Comparison of ENCODE assay signal across 17 cellular contexts in genomic region chr14:61229475-61229888, GRCh38. TPM values are rescaled to one million over a fixed set of nuclear protein-coding genes. Genes with fewer than 3 reads are reported as not detected.
DNase-seq lines count a peak whose midpoint lies in the region; ATAC-seq and TF ChIP-seq lines count a peak whose summit lies in the region.
"Had no signal": no experiment of that assay in that cellular context is flagged by ENCODE, and none has a peak within 500 bp of the region (broad histone marks: within the 10 kb centered on the region; RNA-seq: fewer than 3 reads in every experiment).

No MANE protein-coding gene starts in this region.

- in situ Hi-C loops in gastrocnemius medialis (cut with MboI; ENCODE audit: low sequenced_read_pairs in 4 of 4) = no loop called here

- peak overlapping the region in 3 of 4 donors; percentile 60 to 73 (median 73) for H3K27ac ChIP-seq in gastrocnemius medialis
- H3K27ac ChIP-seq in suprapubic skin = no peak overlapping the region
- H3K27ac ChIP-seq: BLaER1, uterus had no signal

- intact Hi-C loops in gastrocnemius medialis (cut with DNase I; ENCODE audit: low total_unique reads) = no loop called here
- intact Hi-C loops in Right ventricle myocardium superior (cut with DNase I) = no loop called here

- peak in 1 of 2 donors; percentile 2 for ATAC-seq in gastrocnemius medialis
- no peak for ATAC-seq in Right ventricle myocardium superior (ENCODE audit: poor library complexity)
- ATAC-seq: activated T-helper 17 cell treated with anti-CD3 and anti-CD28 coated beads, Interleukin-2, amount 50 U/mL, for 72 hours had no signal

- H3K27ac Mint-ChIP-seq in brain = peak overlapping the region in 3 of 5 experiments; percentile 71 to 82 (median 73)
- no peak overlapping the region for H3K27ac Mint-ChIP-seq in immature natural killer cell
- H3K27ac Mint-ChIP-seq: activated CD4-positive, alpha-beta memory T cell treated with anti-CD3 and anti-CD28 coated beads, Interleukin-2, amount 10 ng/mL, durations not matched to agents 7 days and 5 days; activated T-helper 17 cell treated with anti-CD3 and anti-CD28 coated beads, Interleukin-2, amount 50 U/mL, for 72 hours; progenitor cell of endocrine pancreas had no signal

- no peak for TF ChIP-seq CTCF in LNCaP clone FGC (IDR thresholded peaks at IDR 0.05; ENCODE audit: control insufficient read depth, extremely low read depth, insufficient read depth)
- no peak for TF ChIP-seq CTCF in brain (conservative IDR thresholded peaks at IDR 0.05)
- TF ChIP-seq CTCF in gastrocnemius medialis (IDR thresholded peaks at IDR 0.05 in 4 of 5, conservative IDR thresholded peaks at IDR 0.05 in 1 of 5) = no peak
- TF ChIP-seq CTCF in suprapubic skin (IDR thresholded peaks at IDR 0.05) = no peak

- TF ChIP-seq POLR2A in gastrocnemius medialis (IDR thresholded peaks at IDR 0.05) (no peak), suprapubic skin (IDR thresholded peaks at IDR 0.05) (no peak)

- H3K4me3 ChIP-seq in LNCaP clone FGC (ENCODE audit: low read depth, low read length) = no peak overlapping the region
- H3K4me3 ChIP-seq in gastrocnemius medialis = peak overlapping the region in 1 of 4 donors; percentile 15
- no peak overlapping the region for H3K4me3 ChIP-seq in suprapubic skin
- H3K4me3 ChIP-seq: BLaER1, uterus had no signal

- H3K9me3 ChIP-seq in gastrocnemius medialis (no peaks in the 10 kb centered on the region), suprapubic skin (no peaks in the 10 kb centered on the region)
- H3K9me3 ChIP-seq: BLaER1, uterus had no signal

- H3K27me3 Mint-ChIP-seq in brain (peaks cover 10% of the 10 kb centered on the region), immature natural killer cell (ENCODE audit: low read depth in 3 of 3) (peaks cover 3 to 24% (median 3%) of the 10 kb centered on the region in 3 donors)

- H3K36me3 ChIP-seq in gastrocnemius medialis = no peaks in the 10 kb centered on the region
- H3K36me3 ChIP-seq in suprapubic skin = no peaks in the 10 kb centered on the region
- H3K36me3 ChIP-seq: BLaER1, uterus had no signal

- no peaks in the 10 kb centered on the region for H3K36me3 Mint-ChIP-seq in brain
- H3K36me3 Mint-ChIP-seq in immature natural killer cell = no peaks in the 10 kb centered on the region

- H3K27me3 ChIP-seq in gastrocnemius medialis = no peaks in the 10 kb centered on the region
- H3K27me3 ChIP-seq in suprapubic skin = no peaks in the 10 kb centered on the region
- H3K27me3 ChIP-seq: BLaER1, uterus had no signal

- 72% methylated on average over 6 of the region's 6 CpGs for WGBS in suprapubic skin

- no peak for TF ChIP-seq EP300 in suprapubic skin (IDR thresholded peaks at IDR 0.05)

- H3K4me3 Mint-ChIP-seq in brain (peak overlapping the region in 1 of 5 experiments; percentile 9), immature natural killer cell (no peak overlapping the region)
- H3K4me3 Mint-ChIP-seq: activated CD4-positive, alpha-beta memory T cell treated with anti-CD3 and anti-CD28 coated beads, Interleukin-2, amount 10 ng/mL, durations not matched to agents 7 days and 5 days; activated T-helper 17 cell treated with anti-CD3 and anti-CD28 coated beads, Interleukin-2, amount 50 U/mL, for 72 hours had no signal

- H3K9me3 Mint-ChIP-seq in brain (no peaks in the 10 kb centered on the region), immature natural killer cell (no peaks in the 10 kb centered on the region)
- H3K9me3 Mint-ChIP-seq: activated CD4-positive, alpha-beta memory T cell treated with anti-CD3 and anti-CD28 coated beads, Interleukin-2, amount 10 ng/mL, durations not matched to agents 7 days and 5 days; activated T-helper 17 cell treated with anti-CD3 and anti-CD28 coated beads, Interleukin-2, amount 50 U/mL, for 72 hours had no signal

- H3K4me1 ChIP-seq in gastrocnemius medialis (peaks cover 23 to 56% of the 10 kb centered on the region in 2 donors), suprapubic skin (no peaks in the 10 kb centered on the region)
- H3K4me1 ChIP-seq: BLaER1, uterus had no signal

- peaks cover 21% of the 10 kb centered on the region for H3K4me1 Mint-ChIP-seq in brain
- H3K4me1 Mint-ChIP-seq in immature natural killer cell = no peaks in the 10 kb centered on the region
- H3K4me1 Mint-ChIP-seq: activated T-helper 17 cell treated with anti-CD3 and anti-CD28 coated beads, Interleukin-2, amount 50 U/mL, for 72 hours had no signal

- DNase-seq in LNCaP clone FGC (ENCODE audit: low read depth) (peak; percentile 19), NCI-H2171 (lab: John Stamatoyannopoulos, UW) (peak; percentile 94), gastrocnemius medialis (no peak), KG1 (lab: John Stamatoyannopoulos, UW) (no peak), immature natural killer cell (no peak), suprapubic skin (ENCODE audit: low spot score in 2 of 2) (no peak), Right ventricle myocardium superior (no peak)
- DNase-seq: activated CD4-positive, alpha-beta memory T cell treated with anti-CD3 and anti-CD28 coated beads, Interleukin-2, amount 10 ng/mL, durations not matched to agents 7 days and 5 days; effector CD8-positive, alpha-beta T cell; NK-92 treated with Interleukin-12 subunit alpha and Interleukin-12 subunit beta, amount 100 ng/mL, for 24 hours; stimulated activated CD4-positive, alpha-beta T cell treated with anti-CD3 and anti-CD28 coated beads, Interleukin-2, amount 100 ng/mL, for 24 hours; uterus had no signal

RNA-seq across cellular contexts. Expression of gene TMEM30B, which starts 51.7 kb away (rescaled TPM):
- polyA plus RNA-seq in brain (ENCODE audit: insufficient read depth, low read depth, low replicate concordance) (7.1 TPM), immature natural killer cell (1 to 10 TPM in 2 of 3 donors, under 1 TPM in 1; 0.91 to 2.9 (median 1.2) TPM)
- total RNA-seq in gastrocnemius medialis (1 to 10 TPM in 1 of 4 donors, under 1 TPM in 2, not detected in 1; 0.39 to 1.7 (median 1.00) TPM), suprapubic skin (10 to 100 TPM; 32.7 to 42.0 (median 36.8) TPM), Right ventricle myocardium superior (0.27 TPM)
- total RNA-seq: fibroblast of villous mesenchyme had no signal

Comparison
In these comparisons a context has a peak if more than half of its experiments do, and no peak if none do; other contexts are left out.
1. DNase-seq: peak in LNCaP clone FGC (single experiment) and NCI-H2171 (single experiment); none in gastrocnemius medialis (0 of 2), KG1 (single experiment), immature natural killer cell (0 of 3), suprapubic skin (0 of 2) and Right ventricle myocardium superior (single experiment).
2. H3K27ac Mint-ChIP-seq: peak in brain (3 of 5); none in immature natural killer cell (0 of 6).
3. RNA of gene TMEM30B, which starts 51.7 kb away (total RNA-seq): 32.7 to 42.0 TPM in suprapubic skin; 0.39 to 1.7 TPM in gastrocnemius medialis and 0.27 TPM in Right ventricle myocardium superior (single experiment); every median in the first group is over 10 times any median in the second.